27 cellular contexts compared by ENCODE assay signal in genomic region chr11:93209476-93209875, GRCh38.
"Had no signal": no experiment of that assay in that cellular context is flagged by ENCODE, and none has a peak within 500 bp of the region (broad histone marks: within the 10 kb centered on the region; RNA-seq: fewer than 3 reads in every experiment).

No MANE protein-coding gene starts in this region.

- H3K27ac ChIP-seq: RWPE1, VCaP had no signal

- H3K36me3 Mint-ChIP-seq: activated naive CD4-positive, alpha-beta T cell treated with anti-CD3 and anti-CD28 coated beads, Interleukin-2, amount 10 ng/mL, durations not matched to agents 7 days and 5 days had no signal

- H3K9me3 Mint-ChIP-seq: activated CD4-positive, alpha-beta memory T cell treated with anti-CD3 and anti-CD28 coated beads, Interleukin-2, amount 10 ng/mL, durations not matched to agents 7 days and 5 days; activated CD4-positive, alpha-beta T cell treated with anti-CD3 and anti-CD28 coated beads, Interleukin-2, amount 10 ng/mL, durations not matched to agents 7 days and 5 days had no signal

- H3K4me1 Mint-ChIP-seq: activated CD4-positive, alpha-beta memory T cell treated with anti-CD3 and anti-CD28 coated beads, Interleukin-2, amount 10 ng/mL, durations not matched to agents 7 days and 5 days; activated CD4-positive, alpha-beta T cell treated with anti-CD3 and anti-CD28 coated beads, Interleukin-2, amount 10 ng/mL, durations not matched to agents 7 days and 5 days; activated naive CD4-positive, alpha-beta T cell treated with anti-CD3 and anti-CD28 coated beads, Interleukin-2, amount 10 ng/mL, durations not matched to agents 7 days and 5 days; activated naive CD8-positive, alpha-beta T cell treated with anti-CD3 and anti-CD28 coated beads for 36 hours; T-cell had no signal

- H3K27ac Mint-ChIP-seq: activated CD4-positive, alpha-beta memory T cell treated with anti-CD3 and anti-CD28 coated beads, Interleukin-2, amount 10 ng/mL, durations not matched to agents 7 days and 5 days; activated CD4-positive, alpha-beta T cell treated with anti-CD3 and anti-CD28 coated beads, Interleukin-2, amount 10 ng/mL, durations not matched to agents 7 days and 5 days; activated naive CD4-positive, alpha-beta T cell treated with anti-CD3 and anti-CD28 coated beads, Interleukin-2, amount 10 ng/mL, durations not matched to agents 7 days and 5 days; activated naive CD8-positive, alpha-beta T cell treated with anti-CD3 and anti-CD28 coated beads for 36 hours; activated T-cell treated with anti-CD3 and anti-CD28 coated beads, Interleukin-2, amount 50 U/mL, for 72 hours; activated T-helper 2 cell treated with anti-CD3 and anti-CD28 coated beads, Interferon-gamma antibody, Interleukin-2, Interleukin-4, amounts not matched to agents 10 μg/mL and 5 μg/mL and 100 μg/mL, durations not matched to agents 14 hours and 24 hours and 36 hours; T-cell had no signal

- H3K4me3 ChIP-seq: K562 had no signal

- H3K4me3 Mint-ChIP-seq: activated CD4-positive, alpha-beta memory T cell treated with anti-CD3 and anti-CD28 coated beads, Interleukin-2, amount 10 ng/mL, durations not matched to agents 7 days and 5 days; activated CD4-positive, alpha-beta T cell treated with anti-CD3 and anti-CD28 coated beads, Interleukin-2, amount 10 ng/mL, durations not matched to agents 7 days and 5 days; activated naive CD4-positive, alpha-beta T cell treated with anti-CD3 and anti-CD28 coated beads, Interleukin-2, amount 10 ng/mL, durations not matched to agents 7 days and 5 days; activated naive CD8-positive, alpha-beta T cell treated with anti-CD3 and anti-CD28 coated beads for 36 hours; activated T-cell treated with anti-CD3 and anti-CD28 coated beads, Interleukin-2, amount 50 U/mL, for 72 hours; T-cell had no signal

- ATAC-seq: activated T-cell treated with anti-CD3 and anti-CD28 coated beads, Interleukin-2, amount 50 U/mL, for 72 hours; K562; Panc1; T-cell had no signal

- DNase-seq: activated CD4-positive, alpha-beta memory T cell treated with anti-CD3 and anti-CD28 coated beads, Interleukin-2, amount 10 ng/mL, durations not matched to agents 7 days and 5 days; activated CD4-positive, alpha-beta T cell treated with anti-CD3 and anti-CD28 coated beads, Interleukin-2, amount 10 ng/mL, durations not matched to agents 7 days and 5 days; activated CD4-positive, CD25-positive, alpha-beta regulatory T cell; activated gamma-delta T cell treated with Interleukin-2 at 50 U/mL for 16 hours; activated naive CD4-positive, alpha-beta T cell treated with anti-CD3 and anti-CD28 coated beads, Interleukin-2, amount 10 ng/mL, durations not matched to agents 7 days and 5 days; activated naive CD8-positive, alpha-beta T cell treated with anti-CD3 and anti-CD28 coated beads for 36 hours; activated T-cell treated with anti-CD3 and anti-CD28 coated beads for 4 hours; activated T-cell treated with anti-CD3 and anti-CD28 coated beads, Interleukin-2, amount 50 U/mL, for 72 hours; cerebellar nuclear complex; Kasumi-1; NCI-H1105; NCI-H1436; NCI-H1694 treated with DMSO at 0.1 percent for 48 hours; NCI-H2029 treated with DMSO at 0.1 percent for 48 hours; NCI-H345; NCI-H510A; NCI-H526 treated with DMSO at 0.1 percent for 48 hours; NK-92 treated with Interleukin-12 subunit alpha and Interleukin-12 subunit beta, amount 100 ng/mL, for 24 hours; Right ventricle myocardium superior; T-cell; T-helper 2 cell; T1000 had no signal
